In the genomic region with DNA sequence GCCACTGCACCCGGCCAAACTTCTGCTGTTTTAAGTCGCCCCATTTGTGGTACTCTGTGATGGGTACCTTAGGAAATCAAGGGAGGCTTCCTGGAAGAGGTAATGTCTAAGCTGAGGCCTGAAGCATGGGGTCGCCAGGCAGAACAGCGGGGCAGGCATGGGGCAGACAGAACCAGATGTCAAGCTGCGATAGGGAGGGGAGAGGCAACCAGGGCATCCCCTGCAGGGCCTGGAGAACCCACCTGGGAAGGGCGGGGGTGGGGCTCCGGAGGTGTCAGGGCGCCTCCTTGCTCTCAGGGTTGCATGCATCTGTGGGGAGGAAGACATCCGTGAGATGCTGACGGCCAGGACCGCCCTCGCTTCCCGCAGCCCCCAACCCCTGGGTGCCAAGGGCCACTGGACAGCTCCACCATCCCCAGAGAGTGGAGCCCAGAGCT, we compare ENCODE assay signal across 14 cellular contexts. TPM values are rescaled to one million over a fixed set of nuclear protein-coding genes. Genes with fewer than 3 reads are reported as not detected.
DNase-seq lines count a peak whose midpoint lies in the region; ATAC-seq, FAIRE-seq and TF ChIP-seq lines count a peak whose summit lies in the region.
"Had no signal": no experiment of that assay in that cellular context is flagged by ENCODE, and none has a peak within 500 bp of the region (broad histone marks: within the 10 kb centered on the region; RNA-seq: fewer than 3 reads in every experiment).

No MANE protein-coding gene starts in this region.

- peaks cover 0 to 1% (median under 1%) of the 10 kb centered on the region in 11 experiments; a peak in 12 of 22 replicates for H3K9me3 ChIP-seq in BLaER1 treated with 17β-estradiol and CSF1 and Interleukin-3, amounts not matched to agents 10 nM and 100 nM (replicated peaks in 1 of 11)
- no peaks in the 10 kb centered on the region for H3K9me3 ChIP-seq in kidney (ENCODE audit: control insufficient read depth in 1 of 2, low read length in 2 of 2)
- no peaks in the 10 kb centered on the region for H3K9me3 ChIP-seq in sigmoid colon
- H3K9me3 ChIP-seq in transverse colon = no peaks in the 10 kb centered on the region
- H3K9me3 ChIP-seq: Caco-2 had no signal

- TF ChIP-seq CTCF in KMS-11 (conservative IDR thresholded peaks at IDR 0.05; ENCODE audit: low read depth, low read length) (no peak), kidney (IDR thresholded peaks at IDR 0.05; ENCODE audit: borderline replicate concordance, extremely low read depth, insufficient read depth) (no peak), sigmoid colon (IDR thresholded peaks at IDR 0.05) (no peak), transverse colon (IDR thresholded peaks at IDR 0.05) (no peak)

- H3K27ac ChIP-seq in BLaER1 treated with 17β-estradiol and CSF1 and Interleukin-3, amounts not matched to agents 10 nM and 100 nM = peak overlapping the region in 7 of 11 experiments; percentile 62 to 82 (median 75); a peak in 12 of 22 replicates
- H3K27ac ChIP-seq in KMS-11 (no peak overlapping the region), kidney (ENCODE audit: low read depth in 2 of 2, low read length in 2 of 2) (no peak overlapping the region), sigmoid colon (no peak overlapping the region), transverse colon (no peak overlapping the region)

- no peak for ATAC-seq in GM21390 (IDR thresholded peaks at IDR 0.05; ENCODE audit: unreplicated experiment)

- peaks cover 49 to 99% (median 95%) of the 10 kb centered on the region in 10 experiments for H3K4me1 ChIP-seq in BLaER1 treated with 17β-estradiol and CSF1 and Interleukin-3, amounts not matched to agents 10 nM and 100 nM
- H3K4me1 ChIP-seq in KMS-11 (ENCODE audit: low read depth, poor library complexity, severe bottlenecking) (peaks cover 37% of the 10 kb centered on the region), kidney (ENCODE audit: control insufficient read depth in 1 of 2, insufficient read depth in 1 of 2, low read depth in 1 of 2, low read length in 2 of 2) (no peaks in the 10 kb centered on the region), sigmoid colon (peaks cover 0 to 7% (median 0%) of the 10 kb centered on the region in 4 donors), transverse colon (peaks cover 0 to 8% (median 5%) of the 10 kb centered on the region in 4 donors)
- H3K4me1 ChIP-seq: Caco-2 had no signal

- TF ChIP-seq EP300 in sigmoid colon (IDR thresholded peaks at IDR 0.05) = no peak
- no peak for TF ChIP-seq EP300 in transverse colon (IDR thresholded peaks at IDR 0.05; ENCODE audit: low read depth)

- in situ Hi-C loops in transverse colon (cut with MboI; ENCODE audit: low pct_ligation_motif_present in 1 of 4, low pct_unique_long_range_greater_than_20kb in 1 of 4, low sequenced_read_pairs in 3 of 4) = no loop called here

- no peaks in the 10 kb centered on the region for H3K79me2 ChIP-seq in KMS-11 (ENCODE audit: insufficient read depth, low read depth)

- WGBS in sigmoid colon, 2 donors = 81 to 88% methylated on average over 13 of the region's 13 CpGs
- WGBS in transverse colon (ENCODE audit: low coverage in 1 of 2), 2 donors = 73% methylated on average over 13 of the region's 13 CpGs; no CpG with 5 or more reads in 1 of the 2 donors

- H3K9ac ChIP-seq in BLaER1 treated with 17β-estradiol and CSF1 and Interleukin-3, amounts not matched to agents 10 nM and 100 nM = peak overlapping the region in 5 of 11 experiments; percentile 52 to 75 (median 67); a peak in 7 of 22 replicates
- H3K9ac ChIP-seq in KMS-11 (no peak overlapping the region), kidney (ENCODE audit: low read length in 2 of 2) (no peak overlapping the region)

- H3K4me2 ChIP-seq in BLaER1 treated with 17β-estradiol and CSF1 and Interleukin-3, amounts not matched to agents 10 nM and 100 nM = peak overlapping the region; percentile 73 to 98 (median 89); a peak in 20 of 22 replicates
- H3K4me2 ChIP-seq in KMS-11 = peak overlapping the region; percentile 30; the same call in 1 of the 2 replicates

- H3K27me3 ChIP-seq in BLaER1 treated with 17β-estradiol and CSF1 and Interleukin-3, amounts not matched to agents 10 nM and 100 nM = peaks cover 0 to 27% (median 0%) of the 10 kb centered on the region in 11 experiments; a peak in 8 of 22 replicates
- H3K27me3 ChIP-seq in KMS-11 (ENCODE audit: insufficient read depth, low read depth) (peaks cover 29% of the 10 kb centered on the region), sigmoid colon (peaks cover 11 to 63% (median 27%) of the 10 kb centered on the region in 3 donors), transverse colon (peaks cover 50% of the 10 kb centered on the region)

- no peaks in the 10 kb centered on the region for H3K36me3 ChIP-seq in BLaER1 treated with 17β-estradiol and CSF1 and Interleukin-3, amounts not matched to agents 10 nM and 100 nM
- H3K36me3 ChIP-seq in KMS-11 (ENCODE audit: insufficient read depth) (no peaks in the 10 kb centered on the region), kidney (ENCODE audit: control insufficient read depth in 1 of 2, insufficient read depth in 2 of 2, low read length in 2 of 2) (no peaks in the 10 kb centered on the region), sigmoid colon (no peaks in the 10 kb centered on the region), transverse colon (no peaks in the 10 kb centered on the region)

- intact Hi-C loops in kidney (cut with DNase I) (no loop called here), sigmoid colon (cut with DNase I) (no loop called here), transverse colon (cut with DNase I; ENCODE audit: low total_unique reads) (no loop called here)

- FAIRE-seq in kidney (lab: Jason Lieb, UNC) = no peak

- peaks cover 0 to 12% (median 0%) of the 10 kb centered on the region in 11 experiments; a peak in 3 of 22 replicates for H4K20me1 ChIP-seq in BLaER1 treated with 17β-estradiol and CSF1 and Interleukin-3, amounts not matched to agents 10 nM and 100 nM
- no peaks in the 10 kb centered on the region for H4K20me1 ChIP-seq in KMS-11 (ENCODE audit: insufficient read depth)

- TF ChIP-seq POLR2A in sigmoid colon (IDR thresholded peaks at IDR 0.05) = no peak
- no peak for TF ChIP-seq POLR2A in transverse colon (IDR thresholded peaks at IDR 0.05)

- no peak overlapping the region; the same call in 1 of the 2 replicates for H2AFZ ChIP-seq in KMS-11 (ENCODE audit: low read depth)

- DNase-seq in kidney = peak; percentile 66
- peak; percentile 53 for DNase-seq in sigmoid colon
- no peak for DNase-seq in activated naive CD4-positive, alpha-beta T cell treated with Interleukin-2 at 50 U/mL for 16 hours
- no peak for DNase-seq in transverse colon
- DNase-seq: CD4-positive, alpha-beta T cell; DMS153; NCI-H774 had no signal

- H3K4me3 ChIP-seq in BLaER1 treated with 17β-estradiol and CSF1 and Interleukin-3, amounts not matched to agents 10 nM and 100 nM = no peak overlapping the region
- H3K4me3 ChIP-seq in KMS-11 (IDR thresholded peaks at IDR 0.05; ENCODE audit: insufficient read depth, low read depth, low read length) (no peak overlapping the region), kidney (ENCODE audit: low read length in 2 of 2) (no peak overlapping the region), sigmoid colon (no peak overlapping the region), transverse colon (no peak overlapping the region)

RNA-seq across cellular contexts. Expression of a gene that starts 2.8 kb away (rescaled TPM):
- total RNA-seq in kidney = not detected
- polyA plus RNA-seq in kidney (ENCODE audit: insufficient read depth, low read depth, low replicate concordance) = not detected
- not detected for total RNA-seq in sigmoid colon
- polyA plus RNA-seq in sigmoid colon = 1 to 10 TPM in 2 of 3 donors, under 1 TPM in 1; 0.70 to 9.0 (median 6.6) TPM
- total RNA-seq in transverse colon = 10 to 100 TPM in 1 of 4 donors, 1 to 10 TPM in 1, not detected in 2; 6.4 to 11.9 TPM
- total RNA-seq: Caco-2; CD4-positive, alpha-beta T cell; H4; OCI-LY7; Right ventricle myocardium superior had no signal

RNA-seq across cellular contexts. Expression of a gene that starts 3.5 kb away (rescaled TPM):
- total RNA-seq in kidney = not detected
- polyA plus RNA-seq in kidney (ENCODE audit: insufficient read depth, low read depth, low replicate concordance) = not detected
- total RNA-seq in sigmoid colon = not detected
- polyA plus RNA-seq in sigmoid colon = under 1 TPM in 1 of 3 donors, not detected in 2; 0.04 TPM
- total RNA-seq in transverse colon = not detected
- total RNA-seq: Caco-2; CD4-positive, alpha-beta T cell; H4; OCI-LY7; Right ventricle myocardium superior had no signal

RNA-seq across cellular contexts. Expression of a gene that starts 13.2 kb away (rescaled TPM):
- 16.0 TPM for total RNA-seq in kidney
- not detected for polyA plus RNA-seq in kidney (ENCODE audit: insufficient read depth, low read depth, low replicate concordance)
- 10 to 100 TPM in 1 of 4 donors, 1 to 10 TPM in 3; 1.2 to 19.1 (median 8.1) TPM for total RNA-seq in sigmoid colon
- polyA plus RNA-seq in sigmoid colon = 1 to 10 TPM; 2.3 to 5.9 (median 4.2) TPM
- 1 to 10 TPM in 2 of 4 donors, not detected in 2; 1.1 to 2.9 TPM for total RNA-seq in transverse colon
- total RNA-seq: Caco-2; CD4-positive, alpha-beta T cell; H4; OCI-LY7 had no signal

RNA-seq across cellular contexts. Expression of a gene that starts 18.8 kb away (rescaled TPM):
- 8.4 TPM for total RNA-seq in kidney
- polyA plus RNA-seq in kidney (ENCODE audit: insufficient read depth, low read depth, low replicate concordance) = 3.9 TPM
- total RNA-seq in sigmoid colon = 1 to 10 TPM; 1.5 to 6.4 (median 2.1) TPM
- polyA plus RNA-seq in sigmoid colon = 1 to 10 TPM; 1.2 to 9.2 (median 1.8) TPM
- 10 to 100 TPM in 1 of 4 donors, 1 to 10 TPM in 2, under 1 TPM in 1; 0.96 to 33.6 (median 3.3) TPM for total RNA-seq in transverse colon
- total RNA-seq: Caco-2; CD4-positive, alpha-beta T cell; H4; OCI-LY7 had no signal

RNA-seq across cellular contexts. Expression of a gene that starts 29.6 kb away (rescaled TPM):
- total RNA-seq in kidney = 96.5 TPM
- 403 TPM for polyA plus RNA-seq in kidney (ENCODE audit: insufficient read depth, low read depth, low replicate concordance)
- total RNA-seq in sigmoid colon = 10 to 100 TPM; 37.5 to 84.7 (median 63.2) TPM
- polyA plus RNA-seq in sigmoid colon = 100 to 1,000 TPM; 345 to 629 (median 415) TPM
- 100 to 1,000 TPM; 179 to 392 (median 224) TPM for total RNA-seq in transverse colon

Comparison
In these comparisons a context has a peak if more than half of its experiments do, and no peak if none do; other contexts are left out.
1. H3K27ac ChIP-seq: peak in BLaER1 treated with 17β-estradiol and CSF1 and Interleukin-3, amounts not matched to agents 10 nM and 100 nM (7 of 11); none in KMS-11 (single experiment), kidney (0 of 2), sigmoid colon (0 of 4) and transverse colon (0 of 4).
2. DNase-seq: peak in kidney (single experiment) and sigmoid colon (single experiment); none in activated naive CD4-positive, alpha-beta T cell treated with Interleukin-2 at 50 U/mL for 16 hours (single experiment) and transverse colon (single experiment).